In genomic region chr16:51057969-51058337, GRCh38 we compare ENCODE assay signal across 25 cellular contexts.
"Had no signal": no experiment of that assay in that cellular context is flagged by ENCODE, and none has a peak within 500 bp of the region (broad histone marks: within the 10 kb centered on the region; RNA-seq: fewer than 3 reads in every experiment).

No MANE protein-coding gene starts in this region.

- H3K4me1 ChIP-seq: breast epithelium had no signal

- FAIRE-seq: TTC549 had no signal

- H3K27ac ChIP-seq: breast epithelium, VCaP had no signal

- H3K36me3 ChIP-seq: breast epithelium had no signal

- H3K4me3 Mint-ChIP-seq: activated CD4-positive, alpha-beta memory T cell treated with anti-CD3 and anti-CD28 coated beads for 36 hours; activated CD4-positive, alpha-beta T cell treated with anti-CD3 and anti-CD28 coated beads, Interleukin-2, amount 10 ng/mL, durations not matched to agents 7 days and 5 days; activated naive CD4-positive, alpha-beta T cell treated with anti-CD3 and anti-CD28 coated beads, Interleukin-2, amount 10 ng/mL, durations not matched to agents 7 days and 5 days; activated naive CD8-positive, alpha-beta T cell treated with anti-CD3 and anti-CD28 coated beads for 36 hours; activated T-cell treated with anti-CD3 and anti-CD28 coated beads, Interleukin-2, amount 50 U/mL, for 72 hours had no signal

- H3K4me3 ChIP-seq: breast epithelium had no signal

- H3K9me3 Mint-ChIP-seq: activated CD4-positive, alpha-beta memory T cell treated with anti-CD3 and anti-CD28 coated beads for 36 hours; activated CD4-positive, alpha-beta T cell treated with anti-CD3 and anti-CD28 coated beads, Interleukin-2, amount 10 ng/mL, durations not matched to agents 7 days and 5 days; activated T-cell treated with anti-CD3 and anti-CD28 coated beads, Interleukin-2, amount 50 U/mL, for 72 hours; activated T-helper 2 cell treated with anti-CD3 and anti-CD28 coated beads, Interferon-gamma antibody, Interleukin-2, Interleukin-4, amounts not matched to agents 10 μg/mL and 5 μg/mL and 100 μg/mL, durations not matched to agents 14 hours and 24 hours and 36 hours had no signal

- DNase-seq: activated CD4-positive, alpha-beta memory T cell treated with anti-CD3 and anti-CD28 coated beads for 36 hours; activated CD4-positive, alpha-beta T cell treated with anti-CD3 and anti-CD28 coated beads, Interleukin-2, amount 10 ng/mL, durations not matched to agents 7 days and 5 days; activated CD4-positive, CD25-positive, alpha-beta regulatory T cell; activated CD8-positive, alpha-beta memory T cell treated with anti-CD3 and anti-CD28 coated beads for 24 hours; activated gamma-delta T cell treated with Interleukin-2 at 50 U/mL for 16 hours; activated naive CD4-positive, alpha-beta T cell treated with anti-CD3 and anti-CD28 coated beads, Interleukin-2, amount 10 ng/mL, durations not matched to agents 7 days and 5 days; activated naive CD8-positive, alpha-beta T cell treated with anti-CD3 and anti-CD28 coated beads for 36 hours; activated T-cell treated with anti-CD3 and anti-CD28 coated beads for 4 hours; activated T-cell treated with anti-CD3 and anti-CD28 coated beads, Interleukin-2, amount 50 U/mL, for 72 hours; IMR-90; Kasumi-1; KBM-7; NCI-H146; NCI-H187 treated with DMSO at 0.1 percent for 48 hours; NCI-H2081 treated with DMSO at 0.1 percent for 48 hours; NCI-H446; NCI-H526 treated with DMSO at 0.1 percent for 48 hours; NCI-H82; SIG-M5; T-helper 2 cell; T1000 had no signal

- H3K4me1 Mint-ChIP-seq: activated CD4-positive, alpha-beta T cell treated with anti-CD3 and anti-CD28 coated beads, Interleukin-2, amount 10 ng/mL, durations not matched to agents 7 days and 5 days; activated naive CD4-positive, alpha-beta T cell treated with anti-CD3 and anti-CD28 coated beads, Interleukin-2, amount 10 ng/mL, durations not matched to agents 7 days and 5 days; activated naive CD8-positive, alpha-beta T cell treated with anti-CD3 and anti-CD28 coated beads for 36 hours had no signal

- ATAC-seq: activated T-cell treated with anti-CD3 and anti-CD28 coated beads, Interleukin-2, amount 50 U/mL, for 72 hours had no signal

- H3K9me3 ChIP-seq: breast epithelium had no signal

- H3K36me3 Mint-ChIP-seq: activated CD4-positive, alpha-beta memory T cell treated with anti-CD3 and anti-CD28 coated beads for 36 hours; activated naive CD4-positive, alpha-beta T cell treated with anti-CD3 and anti-CD28 coated beads, Interleukin-2, amount 10 ng/mL, durations not matched to agents 7 days and 5 days; activated naive CD8-positive, alpha-beta T cell treated with anti-CD3 and anti-CD28 coated beads for 36 hours had no signal

- H3K27ac Mint-ChIP-seq: activated CD4-positive, alpha-beta memory T cell treated with anti-CD3 and anti-CD28 coated beads for 36 hours; activated CD4-positive, alpha-beta T cell treated with anti-CD3 and anti-CD28 coated beads, Interleukin-2, amount 10 ng/mL, durations not matched to agents 7 days and 5 days; activated naive CD4-positive, alpha-beta T cell treated with anti-CD3 and anti-CD28 coated beads, Interleukin-2, amount 10 ng/mL, durations not matched to agents 7 days and 5 days; activated naive CD8-positive, alpha-beta T cell treated with anti-CD3 and anti-CD28 coated beads for 36 hours; activated T-cell treated with anti-CD3 and anti-CD28 coated beads, Interleukin-2, amount 50 U/mL, for 72 hours; activated T-helper 2 cell treated with anti-CD3 and anti-CD28 coated beads, Interferon-gamma antibody, Interleukin-2, Interleukin-4, amounts not matched to agents 10 μg/mL and 5 μg/mL and 100 μg/mL, durations not matched to agents 14 hours and 24 hours and 36 hours had no signal
